In the genomic region with DNA sequence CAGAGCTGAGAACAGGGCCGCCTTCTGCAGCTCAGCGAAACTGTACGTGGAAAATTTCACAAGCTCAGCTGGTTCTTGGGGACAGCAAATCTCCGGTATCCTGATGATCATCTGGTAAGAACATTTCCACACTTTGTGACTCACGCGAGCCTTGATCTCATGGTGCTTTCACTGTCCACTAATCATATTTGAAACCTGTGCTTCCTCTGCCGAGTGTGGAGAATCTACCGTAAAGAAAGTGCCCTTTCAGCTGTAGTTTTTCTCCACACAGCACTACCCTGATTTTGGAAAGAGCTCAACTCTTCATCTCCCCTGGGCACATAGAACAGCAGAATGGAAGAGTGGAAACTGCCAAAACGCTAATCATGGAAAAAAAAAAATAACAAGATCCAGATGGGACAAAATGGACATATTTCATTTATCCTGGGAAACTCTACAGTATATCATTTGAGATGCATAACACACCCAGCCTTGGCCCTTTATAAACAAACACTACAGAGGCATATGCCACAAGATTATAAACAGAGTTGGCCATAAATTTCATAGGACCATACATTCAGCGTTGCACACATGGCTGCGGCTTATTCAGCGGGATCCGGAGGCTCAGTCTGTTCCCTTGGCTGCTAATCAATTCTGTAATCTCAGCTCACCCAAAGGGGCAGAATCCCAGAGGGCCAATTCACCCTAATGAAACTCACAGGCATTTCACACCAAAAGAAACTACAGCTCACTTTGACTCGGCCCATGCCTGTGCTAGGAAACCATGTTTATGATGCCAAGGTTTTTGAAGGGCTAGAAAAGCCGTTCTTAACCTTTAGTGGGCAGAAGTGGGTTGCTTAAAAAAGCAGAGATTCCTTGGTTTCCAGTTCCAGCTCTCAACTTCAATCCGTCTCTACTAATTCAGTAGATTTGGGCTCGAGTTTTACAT, we compare ENCODE assay signal across 13 cellular contexts.
DNase-seq lines count a peak whose midpoint lies in the region; ATAC-seq and TF ChIP-seq lines count a peak whose summit lies in the region.
"Had no signal": no experiment of that assay in that cellular context is flagged by ENCODE, and none has a peak within 500 bp of the region (broad histone marks: within the 10 kb centered on the region; RNA-seq: fewer than 3 reads in every experiment).

No MANE protein-coding gene starts in this region.

- H3K36me3 ChIP-seq in adipocyte (ENCODE audit: control insufficient read depth, insufficient read depth, low read length, severe bottlenecking) (no peaks in the 10 kb centered on the region), skeletal muscle satellite cell (ENCODE audit: insufficient read depth, low read length) (no peaks in the 10 kb centered on the region)

- H3K9ac ChIP-seq in adipocyte (ENCODE audit: low read length), result peak overlapping the region; percentile 70
- no peak overlapping the region for H3K9ac ChIP-seq in skeletal muscle satellite cell (ENCODE audit: low read depth, low read length)

- ATAC-seq in GM21367 (IDR thresholded peaks at IDR 0.05; ENCODE audit: unreplicated experiment) (no peak), HG02798 (IDR thresholded peaks at IDR 0.05; ENCODE audit: poor library complexity, unreplicated experiment) (no peak)
- ATAC-seq: activated CD4-positive, CD25-positive, alpha-beta regulatory T cell treated with anti-CD3 and anti-CD28 coated beads, Interleukin-2, amount 50 U/mL, for 24 hours; HCT116 had no signal

- peaks cover 2% of the 10 kb centered on the region for H3K9me3 Mint-ChIP-seq in glutamatergic neuron (ENCODE audit: unreplicated experiment)

- H3K27ac Mint-ChIP-seq in glutamatergic neuron (ENCODE audit: unreplicated experiment), result peak overlapping the region; percentile 56

- peak overlapping the region; percentile 62 for H3K4me2 ChIP-seq in skeletal muscle satellite cell (ENCODE audit: low read length)

- in situ Hi-C loops in G401 (cut with HindIII; ENCODE audit: low sequenced_read_pairs), result no loop called here

- no peaks in the 10 kb centered on the region for H3K9me3 ChIP-seq in adipocyte (ENCODE audit: control insufficient read depth, low read length)
- no peaks in the 10 kb centered on the region for H3K9me3 ChIP-seq in skeletal muscle satellite cell (replicated peaks; ENCODE audit: low read length)

- peak overlapping the region; percentile 73 for H3K4me3 ChIP-seq in adipocyte (ENCODE audit: low read length)
- H3K4me3 ChIP-seq in skeletal muscle satellite cell (ENCODE audit: low read length), result peak overlapping the region; percentile 40

- no peaks in the 10 kb centered on the region for H3K27me3 Mint-ChIP-seq in glutamatergic neuron (ENCODE audit: unreplicated experiment)

- TF ChIP-seq CTCF in glutamatergic neuron (IDR thresholded peaks at IDR 0.05; ENCODE audit: partially characterized antibody, unreplicated experiment), result no peak

- peaks cover 11% of the 10 kb centered on the region for H3K4me1 Mint-ChIP-seq in glutamatergic neuron (ENCODE audit: low read depth, unreplicated experiment)

- H3K27me3 ChIP-seq in adipocyte (replicated peaks; ENCODE audit: control insufficient read depth, insufficient read depth, low read length) (no peaks in the 10 kb centered on the region), skeletal muscle satellite cell (ENCODE audit: control insufficient read depth, insufficient read depth, low read length) (no peaks in the 10 kb centered on the region)

- no peaks in the 10 kb centered on the region for H3K36me3 Mint-ChIP-seq in glutamatergic neuron (ENCODE audit: unreplicated experiment)

- DNase-seq in G401 (ENCODE audit: low spot score), result peak; percentile 87
- DNase-seq in adipocyte (ENCODE audit: low read depth), result peak; percentile 97
- DNase-seq in glutamatergic neuron, result no peak
- no peak for DNase-seq in medulla oblongata (ENCODE audit: extremely low spot score)
- DNase-seq in SHP77 treated with DMSO at 0.1 percent for 48 hours (lab: John Stamatoyannopoulos, UW), result no peak
- DNase-seq: activated gamma-delta T cell treated with Interleukin-2 at 50 U/mL for 16 hours, DMS53, NCI-H1436 treated with DMSO at 0.1 percent for 48 hours had no signal

- H3K4me3 Mint-ChIP-seq in glutamatergic neuron (ENCODE audit: unreplicated experiment), result peak overlapping the region; percentile 0

- H3K4me1 ChIP-seq in adipocyte (ENCODE audit: control insufficient read depth, insufficient read depth, low read length) (peaks cover 15% of the 10 kb centered on the region), skeletal muscle satellite cell (ENCODE audit: control insufficient read depth, insufficient read depth, low read length) (peaks cover 7% of the 10 kb centered on the region)

Comparison
In these comparisons a context has a peak if more than half of its experiments do, and no peak if none do; other contexts are left out.
1. DNase-seq: peak in G401 (single experiment) and adipocyte (single experiment); none in glutamatergic neuron (single experiment), medulla oblongata (single experiment) and SHP77 treated with DMSO at 0.1 percent for 48 hours (single experiment).